19 cellular contexts compared by ENCODE assay signal in the genomic region with DNA sequence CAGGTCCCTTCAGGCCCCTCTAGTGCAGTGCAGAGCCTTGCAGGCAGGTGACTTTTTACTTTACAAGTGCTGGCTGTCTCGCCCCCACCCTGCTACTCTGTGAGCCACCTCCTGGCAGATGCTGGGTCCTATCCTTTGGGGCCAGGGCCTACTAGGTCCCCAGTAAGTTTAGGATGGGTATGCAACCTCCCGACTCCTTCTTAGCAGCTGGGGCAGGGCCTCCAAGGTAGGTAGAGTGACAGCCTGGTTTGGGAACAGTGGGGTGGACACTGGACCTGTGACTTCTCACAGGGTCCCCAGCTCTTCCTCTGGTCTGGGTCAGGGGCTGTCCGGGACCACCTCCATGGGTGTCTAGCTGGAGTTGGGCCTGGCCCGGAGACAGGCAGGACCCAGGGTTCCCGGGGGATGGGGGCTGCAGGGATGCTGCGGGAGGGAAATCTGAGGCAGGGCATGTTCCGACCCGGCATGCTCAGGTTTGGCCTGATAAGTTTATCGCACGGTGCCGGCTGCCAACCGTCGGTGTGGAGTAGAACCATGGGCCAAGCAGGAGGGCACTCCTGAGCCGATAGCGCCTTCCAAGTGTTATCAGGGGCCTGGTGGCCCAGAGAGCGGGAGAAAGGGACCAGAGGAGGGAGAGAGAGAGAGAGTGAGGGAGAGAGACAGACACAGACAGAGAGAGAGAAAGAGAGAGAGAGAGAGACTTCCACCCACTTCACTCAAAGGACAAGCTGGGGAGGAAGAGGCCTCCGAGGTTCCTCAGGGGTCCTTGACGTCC. TPM values are rescaled to one million over a fixed set of nuclear protein-coding genes. Genes with fewer than 3 reads are reported as not detected.
DNase-seq lines count a peak whose midpoint lies in the region; ATAC-seq lines count a peak whose summit lies in the region.
"Had no signal": no experiment of that assay in that cellular context is flagged by ENCODE, and none has a peak within 500 bp of the region (broad histone marks: within the 10 kb centered on the region; RNA-seq: fewer than 3 reads in every experiment).

No MANE protein-coding gene starts in this region.

- peaks cover 13% of the 10 kb centered on the region for H3K27me3 Mint-ChIP-seq in activated naive CD4-positive, alpha-beta T cell treated with anti-CD3 and anti-CD28 coated beads, Interleukin-2, amount 50 U/mL, for 24 hours
- H3K27me3 Mint-ChIP-seq in activated naive CD4-positive, alpha-beta T cell treated with anti-CD3 and anti-CD28 coated beads, Interleukin-2, amount 10 ng/mL, durations not matched to agents 7 days and 5 days, result peaks cover 71% of the 10 kb centered on the region
- H3K27me3 Mint-ChIP-seq in dendritic cell treated with granulocyte-macrophage colony-stimulating factor and Interleukin-4, amounts not matched to agents 40 ng/mL and 50 ng/mL, for 4 days, result peaks cover 52% of the 10 kb centered on the region
- H3K27me3 Mint-ChIP-seq in activated naive CD8-positive, alpha-beta T cell treated with anti-CD3 and anti-CD28 coated beads, Interleukin-2, amount 50 U/mL, for 24 hours, result peaks cover 36% of the 10 kb centered on the region

- DNase-seq in activated naive CD4-positive, alpha-beta T cell treated with anti-CD3 and anti-CD28 coated beads, Interleukin-2, amount 10 ng/mL, durations not matched to agents 7 days and 5 days, result no peak
- DNase-seq in HUDEP-2 (lab: John Stamatoyannopoulos, UW; ENCODE audit: unreplicated experiment in 76 of 76) (peak in 75 of 76 experiments; percentile 47 to 99 (median 95)), posterior vena cava (ENCODE audit: low spot score) (peak; percentile 55)
- no peak for DNase-seq in activated naive CD8-positive, alpha-beta T cell treated with anti-CD3 and anti-CD28 coated beads, Interleukin-2, amount 50 U/mL, for 24 hours
- no peak for DNase-seq in activated CD4-positive, alpha-beta T cell treated with anti-CD3 and anti-CD28 coated beads for 48 hours
- DNase-seq: 8988T, DMS79 treated with DMSO at 0.1 percent for 48 hours, HFFc6, Karpas-422, NCI-H2029, NCI-H2171 treated with DMSO at 0.1 percent for 48 hours, SJCRH30 had no signal

- no peaks in the 10 kb centered on the region for H3K9me3 Mint-ChIP-seq in activated naive CD4-positive, alpha-beta T cell treated with anti-CD3 and anti-CD28 coated beads, Interleukin-2, amount 50 U/mL, for 24 hours
- no peaks in the 10 kb centered on the region for H3K9me3 Mint-ChIP-seq in activated naive CD4-positive, alpha-beta T cell treated with anti-CD3 and anti-CD28 coated beads, Interleukin-2, amount 10 ng/mL, durations not matched to agents 7 days and 5 days
- no peaks in the 10 kb centered on the region for H3K9me3 Mint-ChIP-seq in dendritic cell treated with granulocyte-macrophage colony-stimulating factor and Interleukin-4, amounts not matched to agents 40 ng/mL and 50 ng/mL, for 4 days
- no peaks in the 10 kb centered on the region for H3K9me3 Mint-ChIP-seq in activated naive CD8-positive, alpha-beta T cell treated with anti-CD3 and anti-CD28 coated beads, Interleukin-2, amount 50 U/mL, for 24 hours
- H3K9me3 Mint-ChIP-seq: GM23338, HFFc6 had no signal

- H3K27ac Mint-ChIP-seq in activated naive CD4-positive, alpha-beta T cell treated with anti-CD3 and anti-CD28 coated beads, Interleukin-2, amount 50 U/mL, for 24 hours, result peak overlapping the region; percentile 65
- H3K27ac Mint-ChIP-seq in activated naive CD4-positive, alpha-beta T cell treated with anti-CD3 and anti-CD28 coated beads, Interleukin-2, amount 10 ng/mL, durations not matched to agents 7 days and 5 days, result no peak overlapping the region
- peak overlapping the region; percentile 3 for H3K27ac Mint-ChIP-seq in dendritic cell treated with granulocyte-macrophage colony-stimulating factor and Interleukin-4, amounts not matched to agents 40 ng/mL and 50 ng/mL, for 4 days
- no peak overlapping the region for H3K27ac Mint-ChIP-seq in activated naive CD8-positive, alpha-beta T cell treated with anti-CD3 and anti-CD28 coated beads, Interleukin-2, amount 50 U/mL, for 24 hours
- H3K27ac Mint-ChIP-seq: GM23338, HFFc6 had no signal

- H3K4me1 Mint-ChIP-seq in activated naive CD4-positive, alpha-beta T cell treated with anti-CD3 and anti-CD28 coated beads, Interleukin-2, amount 50 U/mL, for 24 hours, result peaks cover 4% of the 10 kb centered on the region
- peaks cover 5% of the 10 kb centered on the region for H3K4me1 Mint-ChIP-seq in activated naive CD4-positive, alpha-beta T cell treated with anti-CD3 and anti-CD28 coated beads, Interleukin-2, amount 10 ng/mL, durations not matched to agents 7 days and 5 days
- H3K4me1 Mint-ChIP-seq in dendritic cell treated with granulocyte-macrophage colony-stimulating factor and Interleukin-4, amounts not matched to agents 40 ng/mL and 50 ng/mL, for 4 days (ENCODE audit: low read depth), result peaks cover 44% of the 10 kb centered on the region
- peaks cover 9% of the 10 kb centered on the region for H3K4me1 Mint-ChIP-seq in activated naive CD8-positive, alpha-beta T cell treated with anti-CD3 and anti-CD28 coated beads, Interleukin-2, amount 50 U/mL, for 24 hours

- CTCF ChIA-PET in activated naive CD4-positive, alpha-beta T cell treated with anti-CD3 and anti-CD28 coated beads, Interleukin-2, amount 10 ng/mL, durations not matched to agents 7 days and 5 days (lab: Charles Lee), result interaction anchor here (0.6 to 1.1 kb wide), 3 partner anchors 23 to 39 kb away, joined by 3 read pairs; no protein-coding TSS in a partner anchor

- intact Hi-C loops in dendritic cell treated with granulocyte-macrophage colony-stimulating factor and Interleukin-4, amounts not matched to agents 40 ng/mL and 50 ng/mL, for 4 days (cut with micrococcal nuclease), result no loop called here
- intact Hi-C loops in posterior vena cava (cut with DNase I), result no loop called here

- no peak for ATAC-seq in activated naive CD8-positive, alpha-beta T cell treated with anti-CD3 and anti-CD28 coated beads, Interleukin-2, amount 50 U/mL, for 24 hours
- no peak for ATAC-seq in GM21528 (IDR thresholded peaks at IDR 0.05; ENCODE audit: low FRiP score, unreplicated experiment)
- ATAC-seq: GM23338, HepG2 had no signal

- no peaks in the 10 kb centered on the region for H3K36me3 Mint-ChIP-seq in activated naive CD4-positive, alpha-beta T cell treated with anti-CD3 and anti-CD28 coated beads, Interleukin-2, amount 50 U/mL, for 24 hours
- H3K36me3 Mint-ChIP-seq in activated naive CD4-positive, alpha-beta T cell treated with anti-CD3 and anti-CD28 coated beads, Interleukin-2, amount 10 ng/mL, durations not matched to agents 7 days and 5 days, result no peaks in the 10 kb centered on the region
- H3K36me3 Mint-ChIP-seq in dendritic cell treated with granulocyte-macrophage colony-stimulating factor and Interleukin-4, amounts not matched to agents 40 ng/mL and 50 ng/mL, for 4 days (ENCODE audit: low read depth), result no peaks in the 10 kb centered on the region
- no peaks in the 10 kb centered on the region for H3K36me3 Mint-ChIP-seq in activated naive CD8-positive, alpha-beta T cell treated with anti-CD3 and anti-CD28 coated beads, Interleukin-2, amount 50 U/mL, for 24 hours (ENCODE audit: low read depth)

- H3K4me3 Mint-ChIP-seq in activated naive CD4-positive, alpha-beta T cell treated with anti-CD3 and anti-CD28 coated beads, Interleukin-2, amount 50 U/mL, for 24 hours, result no peak overlapping the region
- no peak overlapping the region for H3K4me3 Mint-ChIP-seq in activated naive CD4-positive, alpha-beta T cell treated with anti-CD3 and anti-CD28 coated beads, Interleukin-2, amount 10 ng/mL, durations not matched to agents 7 days and 5 days
- H3K4me3 Mint-ChIP-seq in dendritic cell treated with granulocyte-macrophage colony-stimulating factor and Interleukin-4, amounts not matched to agents 40 ng/mL and 50 ng/mL, for 4 days, result no peak overlapping the region
- H3K4me3 Mint-ChIP-seq in activated naive CD8-positive, alpha-beta T cell treated with anti-CD3 and anti-CD28 coated beads, Interleukin-2, amount 50 U/mL, for 24 hours, result no peak overlapping the region
- H3K4me3 Mint-ChIP-seq: GM23338, HFFc6 had no signal

RNA-seq across cellular contexts. Expression of gene GFI1B, which starts 20.6 kb away (rescaled TPM):
- not detected for total RNA-seq in posterior vena cava
- total RNA-seq: NCI-H460, RPMI7951 had no signal

RNA-seq across cellular contexts. Expression of gene GTF3C5, which starts 31.7 kb away (rescaled TPM):
- total RNA-seq in posterior vena cava, result 10 to 100 TPM; 25.9 to 27.9 TPM

RNA-seq across cellular contexts. Expression of gene TSC1, which starts 54.6 kb away (rescaled TPM):
- total RNA-seq in posterior vena cava, result 10 to 100 TPM; 32.5 to 33.5 TPM

Comparison
In these comparisons a context has a peak if more than half of its experiments do, and no peak if none do; other contexts are left out.
1. H3K27ac Mint-ChIP-seq: peak in activated naive CD4-positive, alpha-beta T cell treated with anti-CD3 and anti-CD28 coated beads, Interleukin-2, amount 50 U/mL, for 24 hours (single experiment) and dendritic cell treated with granulocyte-macrophage colony-stimulating factor and Interleukin-4, amounts not matched to agents 40 ng/mL and 50 ng/mL, for 4 days (single experiment); none in activated naive CD4-positive, alpha-beta T cell treated with anti-CD3 and anti-CD28 coated beads, Interleukin-2, amount 10 ng/mL, durations not matched to agents 7 days and 5 days (single experiment) and activated naive CD8-positive, alpha-beta T cell treated with anti-CD3 and anti-CD28 coated beads, Interleukin-2, amount 50 U/mL, for 24 hours (single experiment).
2. DNase-seq: peak in HUDEP-2 (75 of 76) and posterior vena cava (single experiment); none in activated naive CD4-positive, alpha-beta T cell treated with anti-CD3 and anti-CD28 coated beads, Interleukin-2, amount 10 ng/mL, durations not matched to agents 7 days and 5 days (single experiment), activated naive CD8-positive, alpha-beta T cell treated with anti-CD3 and anti-CD28 coated beads, Interleukin-2, amount 50 U/mL, for 24 hours (single experiment) and activated CD4-positive, alpha-beta T cell treated with anti-CD3 and anti-CD28 coated beads for 48 hours (single experiment).